Comparison of ENCODE assay signal across 8 cellular contexts in the genomic region with DNA sequence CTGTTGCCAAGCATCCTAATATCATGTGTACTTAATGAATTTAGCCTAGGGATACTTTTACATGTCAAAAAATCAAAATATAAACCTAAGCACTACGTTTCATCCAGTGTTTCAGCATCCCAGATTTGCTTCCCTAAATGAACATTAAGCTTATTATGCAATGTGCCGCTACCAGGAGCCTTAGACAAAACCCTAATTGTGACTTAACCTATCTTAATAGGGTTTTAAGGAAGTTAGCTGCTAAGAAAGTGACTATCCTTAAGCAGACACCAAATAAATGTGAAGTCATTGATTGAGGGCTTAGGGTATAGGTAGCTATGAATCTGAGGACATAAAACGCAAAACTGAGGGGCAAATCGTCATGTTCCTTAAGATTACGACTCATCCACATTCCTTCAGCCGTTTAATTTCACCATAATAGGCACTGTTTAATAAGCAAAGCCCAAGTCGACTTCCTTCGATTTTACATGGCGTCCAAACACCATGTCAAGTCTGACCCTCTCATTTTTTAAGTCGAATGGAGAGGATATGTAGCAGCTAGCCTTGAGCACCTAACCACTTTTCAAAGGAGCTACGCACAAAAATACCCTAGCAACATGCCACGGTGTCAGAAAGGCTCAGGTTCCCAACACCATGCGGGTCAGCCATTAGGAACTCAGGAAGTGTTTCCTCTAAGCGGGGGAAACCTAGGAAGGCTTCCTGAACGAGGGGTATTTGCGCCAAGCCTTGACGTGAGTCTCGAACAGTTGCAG. TPM values are rescaled to one million over a fixed set of nuclear protein-coding genes. Genes with fewer than 3 reads are reported as not detected.
DNase-seq lines count a peak whose midpoint lies in the region; ATAC-seq and TF ChIP-seq lines count a peak whose summit lies in the region.

No MANE protein-coding gene starts in this region.

- peak overlapping the region; percentile 93 for H3K4me2 ChIP-seq in PC-3 (ENCODE audit: low read length)

- H3K9me3 ChIP-seq in PC-3 (ENCODE audit: low read length) (no peaks in the 10 kb centered on the region), duodenal mucosa (ENCODE audit: control insufficient read depth in 1 of 2, low read length in 2 of 2) (no peaks in the 10 kb centered on the region)

- peaks cover 35% of the 10 kb centered on the region for H4K20me1 ChIP-seq in PC-3 (ENCODE audit: low read length)

- H3K4me1 ChIP-seq in PC-3 (ENCODE audit: insufficient read depth, low read length) (peaks cover 45% of the 10 kb centered on the region), duodenal mucosa (ENCODE audit: control insufficient read depth in 1 of 2, insufficient read depth in 2 of 2, low read length in 2 of 2) (peaks cover 49 to 62% of the 10 kb centered on the region in 2 donors)

- no peaks in the 10 kb centered on the region for H3K27me3 Mint-ChIP-seq in activated naive CD4-positive, alpha-beta T cell treated with anti-CD3 and anti-CD28 coated beads, Interleukin-2, amount 10 ng/mL, durations not matched to agents 7 days and 5 days
- H3K27me3 Mint-ChIP-seq in natural killer cell treated with Interleukin-12 subunit alpha and Interleukin-12 subunit beta and Interleukin-15 and Interleukin-18, amount 100 ng/mL, for 72 hours, result no peaks in the 10 kb centered on the region

- ATAC-seq in PC-3 (no peak), GM18867 (IDR thresholded peaks at IDR 0.05; ENCODE audit: unreplicated experiment) (no peak), GM18517 (IDR thresholded peaks at IDR 0.05; ENCODE audit: unreplicated experiment) (no peak)
- no peak for ATAC-seq in natural killer cell treated with Interleukin-12 subunit alpha and Interleukin-12 subunit beta and Interleukin-15 and Interleukin-18, amount 100 ng/mL, for 72 hours

- H3K9me2 ChIP-seq in PC-3 (replicated peaks; ENCODE audit: low read length), result no peaks in the 10 kb centered on the region

- H3K79me2 ChIP-seq in PC-3 (ENCODE audit: low read length), result peaks cover 92% of the 10 kb centered on the region

- TF ChIP-seq CTCF in PC-3 (conservative IDR thresholded peaks at IDR 0.05; ENCODE audit: low read depth, low read length), result no peak

- H3K9ac ChIP-seq in PC-3 (ENCODE audit: low read length) (peak overlapping the region; percentile 100), duodenal mucosa (ENCODE audit: low read depth in 1 of 2, low read length in 2 of 2) (peak overlapping the region; percentile 95 to 97)

- H3K27ac ChIP-seq in PC-3 (ENCODE audit: low read length), result peak overlapping the region; percentile 97
- H3K27ac ChIP-seq in duodenal mucosa (ENCODE audit: low read depth, low read length), result peak overlapping the region; percentile 99

- H3K4me3 Mint-ChIP-seq in activated naive CD4-positive, alpha-beta T cell treated with anti-CD3 and anti-CD28 coated beads, Interleukin-2, amount 10 ng/mL, durations not matched to agents 7 days and 5 days, result peak overlapping the region; percentile 89
- H3K4me3 Mint-ChIP-seq in natural killer cell treated with Interleukin-12 subunit alpha and Interleukin-12 subunit beta and Interleukin-15 and Interleukin-18, amount 100 ng/mL, for 72 hours, result peak overlapping the region; percentile 91

- TSS peak; percentile 60 for BruUV-seq in PC-3 (replicated peaks; lab: Mats Ljungman, UMichigan)

- intact Hi-C loops in PC-3 (cut with micrococcal nuclease), result loop anchor here (2.0 kb wide), 1 partner anchor 42 kb away; no protein-coding TSS in a partner anchor

- no peaks in the 10 kb centered on the region for H3K9me3 Mint-ChIP-seq in activated naive CD4-positive, alpha-beta T cell treated with anti-CD3 and anti-CD28 coated beads, Interleukin-2, amount 10 ng/mL, durations not matched to agents 7 days and 5 days
- H3K9me3 Mint-ChIP-seq in natural killer cell treated with Interleukin-12 subunit alpha and Interleukin-12 subunit beta and Interleukin-15 and Interleukin-18, amount 100 ng/mL, for 72 hours, result no peaks in the 10 kb centered on the region

- H3K4me3 ChIP-seq in PC-3 (ENCODE audit: low read length) (peak overlapping the region; percentile 86), duodenal mucosa (ENCODE audit: low read depth in 1 of 2, low read length in 2 of 2) (peak overlapping the region; percentile 94 to 96)

- POLR2A ChIA-PET in PC-3 (lab: Charles Lee; ENCODE audit: unreplicated experiment), result interaction anchor here (0.6 kb wide), 3 partner anchors 31 to 727 kb away, joined by 3 to 6 read pairs (median 4); no protein-coding TSS in a partner anchor

- DNase-seq in activated naive CD4-positive, alpha-beta T cell treated with anti-CD3 and anti-CD28 coated beads, Interleukin-2, amount 10 ng/mL, durations not matched to agents 7 days and 5 days, result no peak
- DNase-seq in activated naive CD4-positive, alpha-beta T cell (lab: John Stamatoyannopoulos, UW), result no peak
- no peak for DNase-seq in PC-3
- no peak for DNase-seq in natural killer cell treated with Interleukin-12 subunit alpha and Interleukin-12 subunit beta and Interleukin-15 and Interleukin-18, amount 100 ng/mL, for 72 hours (ENCODE audit: low spot score)
- DNase-seq in NK-92 treated with Interleukin-12 subunit alpha and Interleukin-12 subunit beta, amount 100 ng/mL, for 24 hours (lab: John Stamatoyannopoulos, UW), result no peak

- H3K36me3 Mint-ChIP-seq in activated naive CD4-positive, alpha-beta T cell treated with anti-CD3 and anti-CD28 coated beads, Interleukin-2, amount 10 ng/mL, durations not matched to agents 7 days and 5 days, result peaks cover 30% of the 10 kb centered on the region
- peaks cover 13% of the 10 kb centered on the region for H3K36me3 Mint-ChIP-seq in natural killer cell treated with Interleukin-12 subunit alpha and Interleukin-12 subunit beta and Interleukin-15 and Interleukin-18, amount 100 ng/mL, for 72 hours

- no peaks in the 10 kb centered on the region for H3F3A ChIP-seq in PC-3 (ENCODE audit: low read length, unreplicated experiment)

- H3K36me3 ChIP-seq in PC-3 (ENCODE audit: low read depth, low read length) (peaks cover 3% of the 10 kb centered on the region; the same call in 1 of the 2 replicates), duodenal mucosa (ENCODE audit: control insufficient read depth in 1 of 2, insufficient read depth in 2 of 2, low read length in 2 of 2) (no peaks in the 10 kb centered on the region)

- H3K27ac Mint-ChIP-seq in activated naive CD4-positive, alpha-beta T cell treated with anti-CD3 and anti-CD28 coated beads, Interleukin-2, amount 10 ng/mL, durations not matched to agents 7 days and 5 days, result peak overlapping the region; percentile 95
- H3K27ac Mint-ChIP-seq in natural killer cell treated with Interleukin-12 subunit alpha and Interleukin-12 subunit beta and Interleukin-15 and Interleukin-18, amount 100 ng/mL, for 72 hours, result peak overlapping the region; percentile 99

- peaks cover 72% of the 10 kb centered on the region for H3K4me1 Mint-ChIP-seq in activated naive CD4-positive, alpha-beta T cell treated with anti-CD3 and anti-CD28 coated beads, Interleukin-2, amount 10 ng/mL, durations not matched to agents 7 days and 5 days
- peaks cover 54 to 57% of the 10 kb centered on the region in 2 donors for H3K4me1 Mint-ChIP-seq in natural killer cell treated with Interleukin-12 subunit alpha and Interleukin-12 subunit beta and Interleukin-15 and Interleukin-18, amount 100 ng/mL, for 72 hours (ENCODE audit: low read depth in 2 of 2)

- peak overlapping the region; percentile 68 for H2AFZ ChIP-seq in PC-3 (ENCODE audit: low read length)

- H3K27me3 ChIP-seq in PC-3 (ENCODE audit: low read length) (no peaks in the 10 kb centered on the region), duodenal mucosa (ENCODE audit: control insufficient read depth in 1 of 2, insufficient read depth in 2 of 2, low read length in 2 of 2) (no peaks in the 10 kb centered on the region)

- CTCF ChIA-PET in activated naive CD4-positive, alpha-beta T cell treated with anti-CD3 and anti-CD28 coated beads, Interleukin-2, amount 10 ng/mL, durations not matched to agents 7 days and 5 days (lab: Charles Lee), result interaction anchor here (0.9 kb wide), 2 partner anchors 15 to 165 kb away, joined by 3 read pairs; a partner anchor contains a TSS
- CTCF ChIA-PET in PC-3 (lab: Charles Lee), result interaction anchor here (0.8 kb wide), 1 partner anchor 165 kb away, joined by 4 read pairs; a partner anchor contains a TSS

RNA-seq across cellular contexts. Expression of a gene that starts 1.1 kb away (rescaled TPM):
- total RNA-seq in PC-3 (2014; rRNA removed), result 410 and 505 TPM in 2 replicates
- 100 to 1,000 TPM; 295 to 479 TPM for total RNA-seq in natural killer cell treated with Interleukin-12 subunit alpha and Interleukin-12 subunit beta and Interleukin-15 and Interleukin-18, amount 100 ng/mL, for 72 hours

RNA-seq across cellular contexts. Expression of a gene that starts 1.4 kb away (rescaled TPM):
- total RNA-seq in PC-3 (2014; rRNA removed), result 185 and 207 TPM in 2 replicates
- total RNA-seq in natural killer cell treated with Interleukin-12 subunit alpha and Interleukin-12 subunit beta and Interleukin-15 and Interleukin-18, amount 100 ng/mL, for 72 hours, result 100 to 1,000 TPM; 246 to 264 TPM

RNA-seq across cellular contexts. Expression of a gene that starts 41.7 kb away (rescaled TPM):
- total RNA-seq in PC-3 (2014; rRNA removed), result 24.5 and 29.9 TPM in 2 replicates
- total RNA-seq in natural killer cell treated with Interleukin-12 subunit alpha and Interleukin-12 subunit beta and Interleukin-15 and Interleukin-18, amount 100 ng/mL, for 72 hours, result 10 to 100 TPM; 49.2 to 77.3 TPM
